Comparison of ENCODE assay signal across 1 cellular context in genomic region chr4:92814677-92815076, GRCh38.
TF ChIP-seq lines count a peak whose summit lies in the region.

No MANE protein-coding gene starts in this region.

TF ChIP-seq in WTC11, 78 proteins besides CTCF, POLR2A, EP300 and RAD21 (continued from another document):
- no peak for TF ChIP-seq FOXP4 (CRISPR knock-in tag; IDR thresholded peaks at IDR 0.05)
